In genomic region chr9:105252405-105252756, GRCh38 we compare ENCODE assay signal across 23 cellular contexts.
"Had no signal": no experiment of that assay in that cellular context is flagged by ENCODE, and none has a peak within 500 bp of the region (broad histone marks: within the 10 kb centered on the region; RNA-seq: fewer than 3 reads in every experiment).

No MANE protein-coding gene starts in this region.

- H3K27me3 Mint-ChIP-seq: activated B cell treated with CpG ODN at 0.5 μM for 24 hours; activated CD4-positive, alpha-beta T cell treated with anti-CD3 and anti-CD28 coated beads for 36 hours; activated T-cell treated with anti-CD3 and anti-CD28 coated beads, Interleukin-2, amount 50 U/mL, for 24 hours; activated T-helper 17 cell treated with anti-CD3 and anti-CD28 coated beads, Interleukin-2, amount 50 U/mL, for 72 hours had no signal

- DNase-seq: activated B cell treated with CpG ODN at 0.5 μM for 24 hours; activated CD4-positive, alpha-beta T cell treated with anti-CD3 and anti-CD28 coated beads for 36 hours; activated CD4-positive, alpha-beta T cell treated with anti-CD3 and anti-CD28 coated beads, Interleukin-2, amount 50 U/mL, for 4 hours; activated CD8-positive, alpha-beta memory T cell treated with anti-CD3 and anti-CD28 coated beads for 24 hours; activated CD8-positive, alpha-beta memory T cell treated with anti-CD3 and anti-CD28 coated beads, Interleukin-2, amount 50 U/mL, for 4 hours; activated T-cell treated with anti-CD3 and anti-CD28 coated beads, Interleukin-2, amount 50 U/mL, for 24 hours; cortex of kidney; effector CD4-positive, alpha-beta T cell; foreskin fibroblast; immature natural killer cell; left lung; natural killer cell; ovary; psoas muscle; stimulated activated CD4-positive, alpha-beta T cell treated with anti-CD3 and anti-CD28 coated beads, Interleukin-4, amount 100 ng/mL, for 24 hours; stimulated activated naive CD4-positive, alpha-beta T cell treated with Interleukin-2 at 50 U/mL for 16 hours; T-helper 9 cell had no signal

- H3K4me3 ChIP-seq: left lung, ovary, psoas muscle, right atrium auricular region had no signal

- H3K27me3 ChIP-seq: left lung, neutrophil, ovary, right atrium auricular region had no signal

- H3K4me1 Mint-ChIP-seq: immature natural killer cell had no signal

- H3K9me3 Mint-ChIP-seq: activated B cell treated with CpG ODN at 0.5 μM for 24 hours; activated naive CD4-positive, alpha-beta T cell treated with anti-CD3 and anti-CD28 coated beads, Interleukin-2, amount 50 U/mL, for 72 hours; activated T-cell treated with anti-CD3 and anti-CD28 coated beads, Interleukin-2, amount 50 U/mL, for 24 hours; activated T-helper 17 cell treated with anti-CD3 and anti-CD28 coated beads, Interleukin-2, amount 50 U/mL, for 72 hours; immature natural killer cell; natural killer cell had no signal

- H3K9me3 ChIP-seq: left lung, neutrophil, ovary, psoas muscle, right atrium auricular region had no signal

- FAIRE-seq: bronchial epithelial cell, endometrium had no signal

- H3K27ac ChIP-seq: left lung, neutrophil, ovary, psoas muscle, right atrium auricular region had no signal

- H3K36me3 Mint-ChIP-seq: activated naive CD4-positive, alpha-beta T cell treated with anti-CD3 and anti-CD28 coated beads, Interleukin-2, amount 50 U/mL, for 72 hours; immature natural killer cell; natural killer cell had no signal

- H3K4me3 Mint-ChIP-seq: activated B cell treated with CpG ODN at 0.5 μM for 24 hours; activated CD4-positive, alpha-beta T cell treated with anti-CD3 and anti-CD28 coated beads for 36 hours; activated T-cell treated with anti-CD3 and anti-CD28 coated beads, Interleukin-2, amount 50 U/mL, for 24 hours; activated T-helper 17 cell treated with anti-CD3 and anti-CD28 coated beads, Interleukin-2, amount 50 U/mL, for 72 hours; immature natural killer cell; natural killer cell had no signal

- H3K27ac Mint-ChIP-seq: activated B cell treated with CpG ODN at 0.5 μM for 24 hours; activated CD4-positive, alpha-beta T cell treated with anti-CD3 and anti-CD28 coated beads for 36 hours; activated naive CD4-positive, alpha-beta T cell treated with anti-CD3 and anti-CD28 coated beads, Interleukin-2, amount 50 U/mL, for 72 hours; activated T-cell treated with anti-CD3 and anti-CD28 coated beads, Interleukin-2, amount 50 U/mL, for 24 hours; activated T-helper 17 cell treated with anti-CD3 and anti-CD28 coated beads, Interleukin-2, amount 50 U/mL, for 72 hours; immature natural killer cell; natural killer cell had no signal

- ATAC-seq: activated CD4-positive, alpha-beta T cell treated with anti-CD3 and anti-CD28 coated beads for 36 hours; activated naive CD4-positive, alpha-beta T cell treated with anti-CD3 and anti-CD28 coated beads, Interleukin-2, amount 50 U/mL, for 72 hours; activated T-helper 17 cell treated with anti-CD3 and anti-CD28 coated beads, Interleukin-2, amount 50 U/mL, for 72 hours; left lung; natural killer cell; psoas muscle had no signal

- H3K4me1 ChIP-seq: psoas muscle had no signal

- H3K36me3 ChIP-seq: left lung, neutrophil, ovary, right atrium auricular region had no signal
